Comparison of ENCODE assay signal across 8 cellular contexts in genomic region chr12:26939192-26939832, GRCh38. TPM values are rescaled to one million over a fixed set of nuclear protein-coding genes. Genes with fewer than 3 reads are reported as not detected.
A peak's percentile ranks its signal among the peaks of the same experiment; 100 is the strongest.
DNase-seq lines count a peak whose midpoint lies in the region; ATAC-seq and TF ChIP-seq lines count a peak whose summit lies in the region.

No MANE protein-coding gene starts in this region.

- no peaks in the 10 kb centered on the region for H4K20me1 ChIP-seq in H9 (ENCODE audit: control insufficient read depth, insufficient read depth, insufficient read length)

- peaks cover 19 to 20% of the 10 kb centered on the region in 2 experiments for H3K4me1 Mint-ChIP-seq in H9

- peak overlapping the region; percentile 95 to 98 for H3K4me3 Mint-ChIP-seq in H9

- TF ChIP-seq CTCF in H9 (conservative IDR thresholded peaks at IDR 0.05) (no peak), WERI-Rb-1 (IDR thresholded peaks at IDR 0.05; ENCODE audit: low read depth, low read length) (no peak)

- H3K18ac ChIP-seq in H9 (ENCODE audit: insufficient read length, low read depth, low read length), result no peak overlapping the region

- H3K23ac ChIP-seq in H9 (ENCODE audit: insufficient read length, low read depth, low read length), result no peak overlapping the region

- H3K4ac ChIP-seq in H9 (ENCODE audit: low read depth, low read length), result no peak overlapping the region

- H3K9me3 ChIP-seq in H9 (ENCODE audit: control insufficient read depth, low read depth, low read length) (no peaks in the 10 kb centered on the region), WERI-Rb-1 (ENCODE audit: severe bottlenecking) (no peaks in the 10 kb centered on the region)

- H3K27ac Mint-ChIP-seq in H9, result peak overlapping the region; percentile 96 to 100 (median 99); a peak in 6 of 7 replicates

- no peak overlapping the region for H2BK20ac ChIP-seq in H9 (ENCODE audit: low read depth, low read length, poor library complexity, severe bottlenecking)

- no CpG with 5 or more reads among the region's 9 CpGs for WGBS in H9 (ENCODE audit: extremely low coverage, insufficient read length, low lambda C conversion rate)

- H3K36me3 ChIP-seq in WERI-Rb-1, result peaks cover 4% of the 10 kb centered on the region; the same call in 1 of the 2 replicates

- H3K9me3 Mint-ChIP-seq in H9, result no peaks in the 10 kb centered on the region; a peak in 1 of 5 replicates

- no peak overlapping the region for H2BK120ac ChIP-seq in H9 (ENCODE audit: low read depth, low read length, poor library complexity, severe bottlenecking)

- peaks cover 17% of the 10 kb centered on the region; the same call in 1 of the 2 replicates for H3K79me2 ChIP-seq in H9 (ENCODE audit: insufficient read depth, low read length)

- H2AK5ac ChIP-seq in H9 (ENCODE audit: insufficient read length, low read length), result no peak overlapping the region

- ATAC-seq in GM18519 (IDR thresholded peaks at IDR 0.05; ENCODE audit: low FRiP score, unreplicated experiment) (no peak), HG03097 (IDR thresholded peaks at IDR 0.05; ENCODE audit: low FRiP score, unreplicated experiment) (no peak)

- no peak overlapping the region for H2BK12ac ChIP-seq in H9 (ENCODE audit: insufficient read length, low read depth, low read length)

- H3K79me1 ChIP-seq in H9 (ENCODE audit: insufficient read depth, low read depth, low read length, poor library complexity, severe bottlenecking), result peaks cover 11% of the 10 kb centered on the region

- H3K4me3 ChIP-seq in WERI-Rb-1 (ENCODE audit: low read depth, low read length), result peak overlapping the region; percentile 78
- peak overlapping the region; percentile 73 to 94 (median 85) for H3K4me3 ChIP-seq in skin epidermis

- no peak overlapping the region for H3K14ac ChIP-seq in H9 (ENCODE audit: insufficient read depth, low read length)

- H2BK15ac ChIP-seq in H9 (ENCODE audit: low read depth, low read length), result no peak overlapping the region

- peaks cover 3% of the 10 kb centered on the region; the same call in 1 of the 2 replicates for H3K4me1 ChIP-seq in H9 (ENCODE audit: insufficient read depth, low read length)

- peak overlapping the region; percentile 95 for H3K9ac ChIP-seq in H9 (ENCODE audit: extremely low read depth, insufficient read length, low read length)

- no peaks in the 10 kb centered on the region for H3K27me3 Mint-ChIP-seq in H9 (ENCODE audit: low read depth)

- H3K4me2 ChIP-seq in H9 (ENCODE audit: insufficient read depth, insufficient read length, low read length), result peak overlapping the region; percentile 65

- H3K36me3 Mint-ChIP-seq in H9 (ENCODE audit: insufficient read depth in 1 of 3, low read depth in 3 of 3), result peaks cover 0 to 6% (median 2%) of the 10 kb centered on the region in 3 experiments; a peak in 3 of 7 replicates

- DNase-seq in AML-193 (lab: John Stamatoyannopoulos, UW) (peak; percentile 15 to 19), H9 (no peak), WERI-Rb-1 (no peak), glomerular visceral epithelial cell (ENCODE audit: extremely low spot score) (peak; percentile 1), hippocampal formation (lab: John Stamatoyannopoulos, UW) (no peak)

- H3K23me2 ChIP-seq in H9 (ENCODE audit: insufficient read length, low read depth, low read length, poor library complexity, severe bottlenecking), result no peaks in the 10 kb centered on the region

- H3K56ac ChIP-seq in H9 (ENCODE audit: insufficient read length, low read depth, low read length), result no peak overlapping the region

- H2BK5ac ChIP-seq in H9 (ENCODE audit: insufficient read length, low read length), result no peak overlapping the region

- H2AFZ ChIP-seq in H9 (ENCODE audit: low read length), result no peak overlapping the region

- no peak overlapping the region for H4K5ac ChIP-seq in H9 (ENCODE audit: insufficient read length, low read depth, low read length)

- H3K27me3 ChIP-seq in H9 (ENCODE audit: insufficient read depth, low read length) (no peaks in the 10 kb centered on the region), WERI-Rb-1 (ENCODE audit: insufficient read depth, low read depth, severe bottlenecking) (no peaks in the 10 kb centered on the region)

- H4K91ac ChIP-seq in H9 (ENCODE audit: insufficient read length, low read depth, low read length), result no peak overlapping the region

- no peak overlapping the region for H4K8ac ChIP-seq in H9 (replicated peaks; ENCODE audit: insufficient read length, low read depth, low read length)

- H3K27ac ChIP-seq in H9 (ENCODE audit: insufficient read length, low read depth, low read length) (no peak overlapping the region), WERI-Rb-1 (peak overlapping the region; percentile 97), skin epidermis (peak overlapping the region; percentile 63 to 100 (median 98))

- H3T11ph ChIP-seq in H9 (ENCODE audit: low read length), result no peak overlapping the region

RNA-seq across cellular contexts. Expression of gene FGFR1OP2, which starts 1.0 kb away (rescaled TPM):
- total RNA-seq in H9 (2021), result 30.0 and 34.2 TPM in 2 replicates

RNA-seq across cellular contexts. Expression of gene INTS13, which starts 1.5 kb away (rescaled TPM):
- 39.1 and 42.9 TPM in 2 replicates for total RNA-seq in H9 (2021)

Comparison
In these comparisons a context has a peak if more than half of its experiments do, and no peak if none do; other contexts are left out.
1. DNase-seq: peak in AML-193 (2 of 2) and glomerular visceral epithelial cell (single experiment); none in H9 (single experiment), WERI-Rb-1 (single experiment) and hippocampal formation (0 of 2).